ENCODE assay signal across 1 cellular context in the genomic region with DNA sequence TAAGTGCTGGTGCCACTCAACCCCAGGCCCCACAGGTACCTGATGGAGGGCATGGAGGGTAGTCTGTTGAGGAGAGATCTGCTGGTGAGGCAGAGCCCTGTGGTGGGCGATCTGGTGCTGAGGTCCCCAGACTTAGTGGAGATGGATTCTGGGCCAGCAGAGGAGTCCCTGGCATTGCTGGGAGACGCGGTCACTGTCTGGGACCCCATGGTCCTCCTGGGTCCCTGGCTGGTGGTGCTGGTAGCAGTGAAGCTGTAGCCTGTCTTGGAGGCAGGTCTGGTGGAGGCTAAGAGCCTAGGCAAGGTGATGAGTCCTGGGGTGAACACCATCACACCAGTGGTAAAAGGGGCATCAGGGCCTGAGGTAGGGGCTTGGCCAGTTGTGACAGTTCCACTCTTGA.
TF ChIP-seq lines count a peak whose summit lies in the region.

No MANE protein-coding gene starts in this region.

TF ChIP-seq in SK-N-SH, 30 proteins besides CTCF, POLR2A, EP300 and RAD21:
- TF ChIP-seq USF2 (IDR thresholded peaks at IDR 0.05; ENCODE audit: borderline replicate concordance, low read depth, low read length): no peak
- TF ChIP-seq FOSL2 (IDR thresholded peaks at IDR 0.05; ENCODE audit: borderline replicate concordance, low read depth): no peak
- no peak for TF ChIP-seq MEF2A (IDR thresholded peaks at IDR 0.05; ENCODE audit: borderline replicate concordance, low read depth)
- TF ChIP-seq, protein P1, sequence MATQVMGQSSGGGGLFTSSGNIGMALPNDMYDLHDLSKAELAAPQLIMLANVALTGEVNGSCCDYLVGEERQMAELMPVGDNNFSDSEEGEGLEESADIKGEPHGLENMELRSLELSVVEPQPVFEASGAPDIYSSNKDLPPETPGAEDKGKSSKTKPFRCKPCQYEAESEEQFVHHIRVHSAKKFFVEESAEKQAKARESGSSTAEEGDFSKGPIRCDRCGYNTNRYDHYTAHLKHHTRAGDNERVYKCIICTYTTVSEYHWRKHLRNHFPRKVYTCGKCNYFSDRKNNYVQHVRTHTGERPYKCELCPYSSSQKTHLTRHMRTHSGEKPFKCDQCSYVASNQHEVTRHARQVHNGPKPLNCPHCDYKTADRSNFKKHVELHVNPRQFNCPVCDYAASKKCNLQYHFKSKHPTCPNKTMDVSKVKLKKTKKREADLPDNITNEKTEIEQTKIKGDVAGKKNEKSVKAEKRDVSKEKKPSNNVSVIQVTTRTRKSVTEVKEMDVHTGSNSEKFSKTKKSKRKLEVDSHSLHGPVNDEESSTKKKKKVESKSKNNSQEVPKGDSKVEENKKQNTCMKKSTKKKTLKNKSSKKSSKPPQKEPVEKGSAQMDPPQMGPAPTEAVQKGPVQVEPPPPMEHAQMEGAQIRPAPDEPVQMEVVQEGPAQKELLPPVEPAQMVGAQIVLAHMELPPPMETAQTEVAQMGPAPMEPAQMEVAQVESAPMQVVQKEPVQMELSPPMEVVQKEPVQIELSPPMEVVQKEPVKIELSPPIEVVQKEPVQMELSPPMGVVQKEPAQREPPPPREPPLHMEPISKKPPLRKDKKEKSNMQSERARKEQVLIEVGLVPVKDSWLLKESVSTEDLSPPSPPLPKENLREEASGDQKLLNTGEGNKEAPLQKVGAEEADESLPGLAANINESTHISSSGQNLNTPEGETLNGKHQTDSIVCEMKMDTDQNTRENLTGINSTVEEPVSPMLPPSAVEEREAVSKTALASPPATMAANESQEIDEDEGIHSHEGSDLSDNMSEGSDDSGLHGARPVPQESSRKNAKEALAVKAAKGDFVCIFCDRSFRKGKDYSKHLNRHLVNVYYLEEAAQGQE (IDR thresholded peaks at IDR 0.05; ENCODE audit: low read depth, low read length): no peak
- TF ChIP-seq TEAD4 (IDR thresholded peaks at IDR 0.05; ENCODE audit: borderline replicate concordance, insufficient read depth): no peak
- TF ChIP-seq GABPA (IDR thresholded peaks at IDR 0.05; ENCODE audit: low read depth): no peak
- TF ChIP-seq SIN3A (IDR thresholded peaks at IDR 0.05; ENCODE audit: borderline replicate concordance, low read depth, low read length): no peak
- no peak for TF ChIP-seq MXI1 (IDR thresholded peaks at IDR 0.05; ENCODE audit: low read depth, low read length)
- TF ChIP-seq JUND (IDR thresholded peaks at IDR 0.05): no peak
- TF ChIP-seq ELF1 (IDR thresholded peaks at IDR 0.05): no peak
- no peak for TF ChIP-seq FOXJ3 (CRISPR knock-in tag; IDR thresholded peaks at IDR 0.05)
- TF ChIP-seq ZBTB33 (IDR thresholded peaks at IDR 0.05; ENCODE audit: borderline replicate concordance, low read depth): no peak
- no peak for TF ChIP-seq SMC3 (IDR thresholded peaks at IDR 0.05; ENCODE audit: low read depth, low read length)
- TF ChIP-seq TAF1 (IDR thresholded peaks at IDR 0.05; ENCODE audit: borderline replicate concordance, low read depth, low read length): no peak
